In the genomic region with DNA sequence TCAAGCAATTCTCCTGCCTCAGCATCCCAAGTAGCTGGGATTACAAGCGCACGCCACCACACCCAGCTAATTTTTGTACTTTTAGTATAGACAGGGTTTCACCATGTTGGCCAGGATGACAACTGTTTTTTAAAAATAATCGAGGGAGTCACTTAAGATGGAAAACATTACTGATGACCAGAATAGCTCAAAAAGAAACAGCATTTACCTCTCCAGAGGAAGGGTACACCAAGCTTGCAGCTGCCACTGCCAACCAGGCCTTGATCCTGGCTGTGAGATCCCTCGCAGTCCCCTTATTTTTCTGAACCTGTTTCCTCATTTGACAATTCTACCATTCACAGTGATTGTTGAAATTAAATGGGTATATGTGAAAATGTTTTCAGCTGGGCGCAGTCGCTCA, we compare ENCODE assay signal across 34 cellular contexts.
"Had no signal": no experiment of that assay in that cellular context is flagged by ENCODE, and none has a peak within 500 bp of the region (broad histone marks: within the 10 kb centered on the region; RNA-seq: fewer than 3 reads in every experiment).

No MANE protein-coding gene starts in this region.

- H3K9me3 Mint-ChIP-seq: activated CD4-positive, alpha-beta memory T cell treated with anti-CD3 and anti-CD28 coated beads, Interleukin-2, amount 10 ng/mL, durations not matched to agents 7 days and 5 days; activated CD4-positive, alpha-beta T cell treated with anti-CD3 and anti-CD28 coated beads, Interleukin-2, amount 10 ng/mL, durations not matched to agents 7 days and 5 days; activated naive CD4-positive, alpha-beta T cell treated with anti-CD3 and anti-CD28 coated beads, Interleukin-2, amount 50 U/mL, for 24 hours; activated naive CD8-positive, alpha-beta T cell treated with anti-CD3 and anti-CD28 coated beads, Interleukin-2, amount 10 ng/mL, durations not matched to agents 7 days and 5 days; activated naive CD8-positive, alpha-beta T cell treated with anti-CD3 and anti-CD28 coated beads, Interleukin-2, amount 50 U/mL, for 24 hours; activated T-cell treated with anti-CD3 and anti-CD28 coated beads, Interleukin-2, amount 50 U/mL, for 24 hours; activated T-helper 2 cell treated with anti-CD3 and anti-CD28 coated beads, Interferon-gamma antibody, Interleukin-2, Interleukin-4, amounts not matched to agents 10 μg/mL and 5 μg/mL and 100 μg/mL, durations not matched to agents 14 hours and 24 hours and 36 hours; T-helper 1 cell treated with Interleukin-12 subunit alpha and Interleukin-12 subunit beta and Interleukin-4 antibody, amounts not matched to agents 30 μg/mL and 1 μg/mL, for 36 hours; T-helper 2 cell treated with Interferon-gamma antibody and Interleukin-4, amounts not matched to agents 5 μg/mL and 100 μg/mL, for 36 hours had no signal

- H3K27me3 Mint-ChIP-seq: activated CD4-positive, alpha-beta memory T cell treated with anti-CD3 and anti-CD28 coated beads, Interleukin-2, amount 10 ng/mL, durations not matched to agents 7 days and 5 days; activated CD4-positive, alpha-beta T cell treated with anti-CD3 and anti-CD28 coated beads for 36 hours; activated CD4-positive, alpha-beta T cell treated with anti-CD3 and anti-CD28 coated beads, Interleukin-2, amount 10 ng/mL, durations not matched to agents 7 days and 5 days; activated CD8-positive, alpha-beta memory T cell treated with anti-CD3 and anti-CD28 coated beads, Interleukin-2, amount 10 ng/mL, durations not matched to agents 7 days and 5 days; activated naive CD4-positive, alpha-beta T cell treated with anti-CD3 and anti-CD28 coated beads, Interleukin-2, amount 10 ng/mL, durations not matched to agents 7 days and 5 days; activated naive CD4-positive, alpha-beta T cell treated with anti-CD3 and anti-CD28 coated beads, Interleukin-2, amount 50 U/mL, for 24 hours; activated naive CD8-positive, alpha-beta T cell; activated naive CD8-positive, alpha-beta T cell treated with anti-CD3 and anti-CD28 coated beads, Interleukin-2, amount 10 ng/mL, durations not matched to agents 7 days and 5 days; activated naive CD8-positive, alpha-beta T cell treated with anti-CD3 and anti-CD28 coated beads, Interleukin-2, amount 50 U/mL, for 24 hours; activated T-cell treated with anti-CD3 and anti-CD28 coated beads, Interleukin-2, amount 50 U/mL, for 24 hours; brain had no signal

- H3K27ac Mint-ChIP-seq: activated CD4-positive, alpha-beta memory T cell treated with anti-CD3 and anti-CD28 coated beads, Interleukin-2, amount 10 ng/mL, durations not matched to agents 7 days and 5 days; activated CD4-positive, alpha-beta T cell treated with anti-CD3 and anti-CD28 coated beads for 36 hours; activated CD8-positive, alpha-beta memory T cell treated with anti-CD3 and anti-CD28 coated beads, Interleukin-2, amount 10 ng/mL, durations not matched to agents 7 days and 5 days; activated CD8-positive, alpha-beta T cell treated with anti-CD3 and anti-CD28 coated beads, Interleukin-2, amount 10 ng/mL, durations not matched to agents 7 days and 5 days; activated naive CD4-positive, alpha-beta T cell treated with anti-CD3 and anti-CD28 coated beads, Interleukin-2, amount 10 ng/mL, durations not matched to agents 7 days and 5 days; activated naive CD4-positive, alpha-beta T cell treated with anti-CD3 and anti-CD28 coated beads, Interleukin-2, amount 50 U/mL, for 24 hours; activated naive CD8-positive, alpha-beta T cell; activated naive CD8-positive, alpha-beta T cell treated with anti-CD3 and anti-CD28 coated beads, Interleukin-2, amount 10 ng/mL, durations not matched to agents 7 days and 5 days; activated naive CD8-positive, alpha-beta T cell treated with anti-CD3 and anti-CD28 coated beads, Interleukin-2, amount 50 U/mL, for 24 hours; activated T-cell treated with anti-CD3 and anti-CD28 coated beads, Interleukin-2, amount 50 U/mL, for 24 hours; activated T-helper 2 cell treated with anti-CD3 and anti-CD28 coated beads, Interferon-gamma antibody, Interleukin-2, Interleukin-4, amounts not matched to agents 10 μg/mL and 5 μg/mL and 100 μg/mL, durations not matched to agents 14 hours and 24 hours and 36 hours; brain; T-helper 1 cell treated with Interleukin-12 subunit alpha and Interleukin-12 subunit beta and Interleukin-4 antibody, amounts not matched to agents 30 μg/mL and 1 μg/mL, for 36 hours; T-helper 2 cell treated with Interferon-gamma antibody and Interleukin-4, amounts not matched to agents 5 μg/mL and 100 μg/mL, for 36 hours; WTC11 had no signal

- H3K4me3 Mint-ChIP-seq: activated CD4-positive, alpha-beta memory T cell treated with anti-CD3 and anti-CD28 coated beads, Interleukin-2, amount 10 ng/mL, durations not matched to agents 7 days and 5 days; activated CD4-positive, alpha-beta T cell treated with anti-CD3 and anti-CD28 coated beads for 36 hours; activated CD4-positive, alpha-beta T cell treated with anti-CD3 and anti-CD28 coated beads, Interleukin-2, amount 10 ng/mL, durations not matched to agents 7 days and 5 days; activated CD8-positive, alpha-beta memory T cell treated with anti-CD3 and anti-CD28 coated beads, Interleukin-2, amount 10 ng/mL, durations not matched to agents 7 days and 5 days; activated CD8-positive, alpha-beta T cell treated with anti-CD3 and anti-CD28 coated beads, Interleukin-2, amount 10 ng/mL, durations not matched to agents 7 days and 5 days; activated naive CD4-positive, alpha-beta T cell treated with anti-CD3 and anti-CD28 coated beads, Interleukin-2, amount 10 ng/mL, durations not matched to agents 7 days and 5 days; activated naive CD4-positive, alpha-beta T cell treated with anti-CD3 and anti-CD28 coated beads, Interleukin-2, amount 50 U/mL, for 24 hours; activated naive CD8-positive, alpha-beta T cell; activated naive CD8-positive, alpha-beta T cell treated with anti-CD3 and anti-CD28 coated beads, Interleukin-2, amount 10 ng/mL, durations not matched to agents 7 days and 5 days; activated naive CD8-positive, alpha-beta T cell treated with anti-CD3 and anti-CD28 coated beads, Interleukin-2, amount 50 U/mL, for 24 hours; activated T-cell treated with anti-CD3 and anti-CD28 coated beads, Interleukin-2, amount 50 U/mL, for 24 hours; brain; T-helper 1 cell treated with Interleukin-12 subunit alpha and Interleukin-12 subunit beta and Interleukin-4 antibody, amounts not matched to agents 30 μg/mL and 1 μg/mL, for 36 hours; T-helper 2 cell treated with Interferon-gamma antibody and Interleukin-4, amounts not matched to agents 5 μg/mL and 100 μg/mL, for 36 hours; WTC11 had no signal

- DNase-seq: activated CD4-positive, alpha-beta memory T cell treated with anti-CD3 and anti-CD28 coated beads, Interleukin-2, amount 10 ng/mL, durations not matched to agents 7 days and 5 days; activated CD4-positive, alpha-beta T cell treated with anti-CD3 and anti-CD28 coated beads for 1 hour; activated CD4-positive, alpha-beta T cell treated with anti-CD3 and anti-CD28 coated beads for 36 hours; activated CD4-positive, alpha-beta T cell treated with anti-CD3 and anti-CD28 coated beads for 48 hours; activated CD4-positive, alpha-beta T cell treated with anti-CD3 and anti-CD28 coated beads, Interleukin-2, amount 10 ng/mL, durations not matched to agents 7 days and 5 days; activated CD4-positive, alpha-beta T cell treated with anti-CD3 and anti-CD28 coated beads, Interleukin-2, amount 50 U/mL, for 48 hours; activated CD4-positive, CD25-positive, alpha-beta regulatory T cell; activated CD8-positive, alpha-beta memory T cell treated with anti-CD3 and anti-CD28 coated beads for 24 hours; activated CD8-positive, alpha-beta memory T cell treated with anti-CD3 and anti-CD28 coated beads, Interleukin-2, amount 10 ng/mL, durations not matched to agents 7 days and 5 days; activated CD8-positive, alpha-beta memory T cell treated with anti-CD3 and anti-CD28 coated beads, Interleukin-2, amount 50 U/mL, for 48 hours; activated CD8-positive, alpha-beta T cell treated with anti-CD3 and anti-CD28 coated beads, Interleukin-2, amount 10 ng/mL, durations not matched to agents 7 days and 5 days; activated effector memory CD4-positive, alpha-beta T cell treated with Interleukin-2 at 50 U/mL for 16 hours; activated gamma-delta T cell; activated naive CD4-positive, alpha-beta T cell treated with anti-CD3 and anti-CD28 coated beads, Interleukin-2, amount 10 ng/mL, durations not matched to agents 7 days and 5 days; activated naive CD4-positive, alpha-beta T cell treated with Interleukin-2 at 50 U/mL for 16 hours; activated naive CD8-positive, alpha-beta T cell treated with anti-CD3 and anti-CD28 coated beads, Interleukin-2, amount 10 ng/mL, durations not matched to agents 7 days and 5 days; activated naive CD8-positive, alpha-beta T cell treated with anti-CD3 and anti-CD28 coated beads, Interleukin-2, amount 50 U/mL, for 24 hours; activated T-cell treated with anti-CD3 and anti-CD28 coated beads, Interleukin-2, amount 50 U/mL, for 24 hours; activated T-cell treated with anti-CD3 and anti-CD28 coated beads, Interleukin-2, amount 50 U/mL, for 48 hours; amygdala; anterior cingulate cortex; caudate nucleus; SW 1271; T-helper 1 cell; T-helper 2 cell; T-helper 9 cell; WERI-Rb-1 had no signal

- H3K4me1 Mint-ChIP-seq: brain had no signal
